In genomic region chr1:112991721-112992120, GRCh38 we compare ENCODE assay signal across 19 cellular contexts.
"Had no signal": no experiment of that assay in that cellular context is flagged by ENCODE, and none has a peak within 500 bp of the region (broad histone marks: within the 10 kb centered on the region; RNA-seq: fewer than 3 reads in every experiment).

No MANE protein-coding gene starts in this region.

- H3K36me3 ChIP-seq: pancreas, tibial nerve, vagina had no signal

- H3K4me3 ChIP-seq: coronary artery, pancreas, spleen, tibial nerve, vagina had no signal

- ATAC-seq: pancreas; stimulated activated memory B cell treated with anti-CD40 and anti-IgM and Interleukin-4, amounts not matched to agents 10 μg/mL and 1 μg/mL and 100 μg/mL, for 72 hours; T-cell had no signal

- H3K4me1 Mint-ChIP-seq: activated naive CD8-positive, alpha-beta T cell treated with anti-CD3 and anti-CD28 coated beads for 36 hours; memory B cell; stimulated activated memory B cell treated with anti-CD40 and anti-IgM and Interleukin-4, amounts not matched to agents 10 μg/mL and 1 μg/mL and 100 μg/mL, for 72 hours; T-cell had no signal

- H3K27ac Mint-ChIP-seq: activated CD4-positive, alpha-beta memory T cell treated with anti-CD3 and anti-CD28 coated beads for 36 hours; activated naive CD8-positive, alpha-beta T cell treated with anti-CD3 and anti-CD28 coated beads for 36 hours; memory B cell; stimulated activated memory B cell treated with anti-CD40 and anti-IgM and Interleukin-4, amounts not matched to agents 10 μg/mL and 1 μg/mL and 100 μg/mL, for 72 hours; T-cell had no signal

- DNase-seq: activated CD4-positive, alpha-beta memory T cell treated with anti-CD3 and anti-CD28 coated beads for 36 hours; activated gamma-delta T cell treated with Interleukin-2 at 50 U/mL for 16 hours; activated naive CD8-positive, alpha-beta T cell treated with anti-CD3 and anti-CD28 coated beads for 36 hours; activated T-cell treated with anti-CD3 and anti-CD28 coated beads, Interleukin-2, amount 50 U/mL, for 48 hours; aorta; caudate nucleus; effector CD8-positive, alpha-beta T cell; glutamatergic neuron; pancreas; spleen; stimulated activated CD4-positive, alpha-beta T cell treated with anti-CD3 and anti-CD28 coated beads, Interleukin-1b, Interleukin-23, amount 100 ng/mL, for 48 hours; T-cell; T1000 had no signal

- H3K4me3 Mint-ChIP-seq: activated CD4-positive, alpha-beta memory T cell treated with anti-CD3 and anti-CD28 coated beads for 36 hours; activated naive CD8-positive, alpha-beta T cell treated with anti-CD3 and anti-CD28 coated beads for 36 hours; memory B cell; stimulated activated memory B cell treated with anti-CD40 and anti-IgM and Interleukin-4, amounts not matched to agents 10 μg/mL and 1 μg/mL and 100 μg/mL, for 72 hours; T-cell had no signal

- H3K4me1 ChIP-seq: pancreas, spleen, tibial nerve, vagina had no signal

- H3K27me3 ChIP-seq: pancreas, spleen, tibial nerve, vagina had no signal

- H3K9me3 ChIP-seq: pancreas, spleen, tibial nerve, vagina had no signal

- H3K9me3 Mint-ChIP-seq: activated CD4-positive, alpha-beta memory T cell treated with anti-CD3 and anti-CD28 coated beads for 36 hours; activated naive CD8-positive, alpha-beta T cell treated with anti-CD3 and anti-CD28 coated beads for 36 hours; memory B cell; stimulated activated memory B cell treated with anti-CD40 and anti-IgM and Interleukin-4, amounts not matched to agents 10 μg/mL and 1 μg/mL and 100 μg/mL, for 72 hours; T-cell had no signal

- H3K27me3 Mint-ChIP-seq: activated CD4-positive, alpha-beta memory T cell treated with anti-CD3 and anti-CD28 coated beads for 36 hours; activated naive CD8-positive, alpha-beta T cell treated with anti-CD3 and anti-CD28 coated beads for 36 hours; memory B cell; stimulated activated memory B cell treated with anti-CD40 and anti-IgM and Interleukin-4, amounts not matched to agents 10 μg/mL and 1 μg/mL and 100 μg/mL, for 72 hours; T-cell had no signal

- H3K27ac ChIP-seq: coronary artery, pancreas, spleen, tibial nerve, vagina, VCaP had no signal
